ENCODE assay signal across 20 cellular contexts in the genomic region with DNA sequence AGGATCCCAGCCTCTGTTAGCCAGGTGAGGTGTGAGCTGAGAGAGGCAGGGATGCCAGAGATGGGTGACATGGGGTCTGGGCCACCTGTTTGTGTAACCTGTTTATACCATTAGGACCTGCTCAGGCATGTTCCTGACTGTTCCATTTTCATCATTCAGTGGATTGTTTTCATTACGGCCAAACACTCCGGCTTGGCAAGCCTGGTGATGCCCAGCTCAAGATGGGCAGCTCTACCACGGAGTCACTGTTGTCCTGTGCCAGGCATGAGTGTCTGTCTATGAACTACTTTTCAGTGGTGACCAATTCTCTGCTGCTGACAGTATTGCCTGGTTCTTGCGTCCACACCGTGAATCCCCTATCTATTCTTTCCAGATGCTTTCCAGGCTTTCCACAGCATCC.
"Had no signal": no experiment of that assay in that cellular context is flagged by ENCODE, and none has a peak within 500 bp of the region (broad histone marks: within the 10 kb centered on the region; RNA-seq: fewer than 3 reads in every experiment).

No MANE protein-coding gene starts in this region.

- H3K4me3 ChIP-seq: cardiac muscle cell, SK-N-MC had no signal

- ATAC-seq: activated CD4-positive, alpha-beta T cell treated with anti-CD3 and anti-CD28 coated beads for 36 hours; Right ventricle myocardium inferior; T-cell had no signal

- FAIRE-seq: astrocyte had no signal

- DNase-seq: activated CD4-positive, alpha-beta memory T cell treated with anti-CD3 and anti-CD28 coated beads, Interleukin-2, amount 10 ng/mL, durations not matched to agents 7 days and 5 days; activated CD4-positive, alpha-beta T cell treated with anti-CD3 and anti-CD28 coated beads, Interleukin-2, amount 50 U/mL, for 1 hour; activated CD4-positive, CD25-positive, alpha-beta regulatory T cell; activated gamma-delta T cell; activated naive CD4-positive, alpha-beta T cell treated with anti-CD3 and anti-CD28 coated beads for 36 hours; activated T-cell treated with anti-CD3 and anti-CD28 coated beads for 4 hours; amygdala; MM.1S; NCI-H1930; NCI-H2227 treated with DMSO at 0.1 percent for 48 hours; NCI-H446 treated with DMSO at 0.1 percent for 48 hours; NCI-H524 treated with DMSO at 0.1 percent for 48 hours; NCI-H748 treated with DMSO at 0.1 percent for 48 hours; RPMI8226; T-cell had no signal
